In the genomic region with DNA sequence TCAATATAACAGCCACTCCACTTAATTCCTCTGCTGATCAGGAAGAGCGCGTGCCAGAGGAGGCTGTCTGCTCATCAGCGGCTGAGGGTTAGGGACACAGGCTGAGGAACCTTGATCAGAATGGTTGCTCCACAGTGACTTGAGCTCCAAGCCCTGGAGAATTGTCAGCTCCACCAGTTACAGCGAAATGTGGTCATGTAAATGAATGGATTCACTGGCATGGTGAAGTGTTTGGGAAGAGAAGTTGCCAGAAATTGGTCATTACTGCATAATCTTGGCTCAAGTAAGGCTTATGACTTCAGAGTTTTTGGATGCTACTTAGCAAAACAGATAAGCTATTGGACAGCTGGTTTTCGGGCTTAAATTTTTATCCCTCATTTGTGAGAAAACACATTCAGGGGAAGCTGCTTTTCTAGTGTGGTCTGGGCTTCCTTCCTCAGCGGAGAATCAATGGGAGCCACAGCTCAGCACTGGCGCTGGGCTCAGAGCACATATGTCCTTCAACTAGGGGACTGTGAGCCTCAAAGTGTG, we compare ENCODE assay signal across 11 cellular contexts.
A peak's percentile ranks its signal among the peaks of the same experiment; 100 is the strongest.
DNase-seq lines count a peak whose midpoint lies in the region; ATAC-seq and TF ChIP-seq lines count a peak whose summit lies in the region.
"Had no signal": no experiment of that assay in that cellular context is flagged by ENCODE, and none has a peak within 500 bp of the region (broad histone marks: within the 10 kb centered on the region; RNA-seq: fewer than 3 reads in every experiment).

No MANE protein-coding gene starts in this region.

- H3K4me1 Mint-ChIP-seq in CD4-positive, CD25-positive, alpha-beta regulatory T cell = peaks cover 0 to 7% (median 3%) of the 10 kb centered on the region in 4 donors
- H3K4me1 Mint-ChIP-seq in activated CD4-positive, alpha-beta T cell treated with anti-CD3 and anti-CD28 coated beads, Interleukin-2, amount 10 ng/mL, durations not matched to agents 24 days and 14 days = peaks cover 9% of the 10 kb centered on the region

- no peak overlapping the region for H3K27ac ChIP-seq in CD4-positive, CD25-positive, alpha-beta regulatory T cell (ENCODE audit: insufficient read depth, low read length, poor library complexity, severe bottlenecking)
- H3K27ac ChIP-seq in WERI-Rb-1 (peak overlapping the region; percentile 26), rectal smooth muscle tissue (ENCODE audit: low read depth, low read length) (peak overlapping the region; percentile 68)

- no peaks in the 10 kb centered on the region for H3K9me3 ChIP-seq in CD4-positive, CD25-positive, alpha-beta regulatory T cell (ENCODE audit: control insufficient read depth in 2 of 2, low read length in 2 of 2)
- H3K9me3 ChIP-seq in WERI-Rb-1 (ENCODE audit: severe bottlenecking) = no peaks in the 10 kb centered on the region

- TF ChIP-seq CTCF in WERI-Rb-1 (IDR thresholded peaks at IDR 0.05; ENCODE audit: low read depth, low read length) = no peak

- peaks cover 78% of the 10 kb centered on the region for H3K36me3 ChIP-seq in CD4-positive, CD25-positive, alpha-beta regulatory T cell (ENCODE audit: control insufficient read depth, insufficient read depth, low read length)
- H3K36me3 ChIP-seq in WERI-Rb-1 (peaks cover 2% of the 10 kb centered on the region), rectal smooth muscle tissue (ENCODE audit: control insufficient read depth, insufficient read depth, low read length) (peaks cover 13% of the 10 kb centered on the region)

- H3K27ac Mint-ChIP-seq in CD4-positive, CD25-positive, alpha-beta regulatory T cell = peak overlapping the region in 2 of 3 donors; percentile 25 to 69
- no peak overlapping the region for H3K27ac Mint-ChIP-seq in activated CD4-positive, alpha-beta T cell treated with anti-CD3 and anti-CD28 coated beads, Interleukin-2, amount 10 ng/mL, durations not matched to agents 24 days and 14 days

- peaks cover 42% of the 10 kb centered on the region for H3K36me3 Mint-ChIP-seq in CD4-positive, CD25-positive, alpha-beta regulatory T cell
- H3K36me3 Mint-ChIP-seq in activated CD4-positive, alpha-beta T cell treated with anti-CD3 and anti-CD28 coated beads, Interleukin-2, amount 10 ng/mL, durations not matched to agents 24 days and 14 days (ENCODE audit: low read depth) = peaks cover 56% of the 10 kb centered on the region

- intact Hi-C loops in activated CD4-positive, alpha-beta T cell treated with anti-CD3 and anti-CD28 coated beads, Interleukin-2, amount 10 ng/mL, durations not matched to agents 24 days and 14 days (cut with micrococcal nuclease) = no loop called here
- intact Hi-C loops in posterior vena cava (cut with DNase I) = loop anchor here in 1 of 2 donors (10.0 kb wide), 1 partner anchor 65 kb away; no protein-coding TSS in a partner anchor

- no peak overlapping the region for H3K9ac ChIP-seq in rectal smooth muscle tissue (ENCODE audit: low read length)

- no peak for ATAC-seq in CD4-positive, CD25-positive, alpha-beta regulatory T cell (ENCODE audit: low read depth in 2 of 2)
- ATAC-seq: activated T-cell treated with anti-CD3 and anti-CD28 coated beads, Interleukin-2, amount 50 U/mL, for 4 hours had no signal

- no peak overlapping the region for H3K4me3 ChIP-seq in CD4-positive, CD25-positive, alpha-beta regulatory T cell (ENCODE audit: low read depth, low read length)
- H3K4me3 ChIP-seq in WERI-Rb-1 (ENCODE audit: low read depth, low read length) = no peak overlapping the region
- H3K4me3 ChIP-seq in rectal smooth muscle tissue (ENCODE audit: low read length) = no peak overlapping the region

- H3K27me3 ChIP-seq in CD4-positive, CD25-positive, alpha-beta regulatory T cell (ENCODE audit: control insufficient read depth, insufficient read depth, low read length) = no peaks in the 10 kb centered on the region
- H3K27me3 ChIP-seq in WERI-Rb-1 (ENCODE audit: insufficient read depth, low read depth, severe bottlenecking) = no peaks in the 10 kb centered on the region
- H3K27me3 ChIP-seq in rectal smooth muscle tissue (ENCODE audit: control insufficient read depth, insufficient read depth, low read length) = no peaks in the 10 kb centered on the region

- DNase-seq in CD4-positive, CD25-positive, alpha-beta regulatory T cell = no peak
- DNase-seq in WERI-Rb-1 (no peak), globus pallidus (ENCODE audit: low spot score) (peak; percentile 58), H4 (ENCODE audit: low spot score) (no peak), posterior vena cava (ENCODE audit: low spot score) (no peak)
- no peak for DNase-seq in activated CD4-positive, alpha-beta T cell treated with anti-CD3 and anti-CD28 coated beads for 4 hours
- DNase-seq in activated CD4-positive, alpha-beta T cell treated with anti-CD3 and anti-CD28 coated beads, Interleukin-2, amount 10 ng/mL, durations not matched to agents 24 days and 14 days = no peak
- DNase-seq: activated T-cell treated with anti-CD3 and anti-CD28 coated beads, Interleukin-2, amount 50 U/mL, for 4 hours; DMS153; NCI-H1694 had no signal

- no peaks in the 10 kb centered on the region for H3K4me1 ChIP-seq in CD4-positive, CD25-positive, alpha-beta regulatory T cell (ENCODE audit: control insufficient read depth, insufficient read depth, low read length, poor library complexity, severe bottlenecking)
- H3K4me1 ChIP-seq in rectal smooth muscle tissue (ENCODE audit: control insufficient read depth, insufficient read depth, low read length) = peaks cover 29% of the 10 kb centered on the region

- H3K27me3 Mint-ChIP-seq in CD4-positive, CD25-positive, alpha-beta regulatory T cell = no peaks in the 10 kb centered on the region
- H3K27me3 Mint-ChIP-seq in activated CD4-positive, alpha-beta T cell treated with anti-CD3 and anti-CD28 coated beads, Interleukin-2, amount 10 ng/mL, durations not matched to agents 24 days and 14 days = no peaks in the 10 kb centered on the region

- H3K4me3 Mint-ChIP-seq in CD4-positive, CD25-positive, alpha-beta regulatory T cell = no peak overlapping the region
- H3K4me3 Mint-ChIP-seq in activated CD4-positive, alpha-beta T cell treated with anti-CD3 and anti-CD28 coated beads, Interleukin-2, amount 10 ng/mL, durations not matched to agents 24 days and 14 days = no peak overlapping the region
- H3K4me3 Mint-ChIP-seq: activated T-cell treated with anti-CD3 and anti-CD28 coated beads, Interleukin-2, amount 50 U/mL, for 4 hours had no signal

- H3K9me3 Mint-ChIP-seq in CD4-positive, CD25-positive, alpha-beta regulatory T cell = no peaks in the 10 kb centered on the region
- no peaks in the 10 kb centered on the region for H3K9me3 Mint-ChIP-seq in activated CD4-positive, alpha-beta T cell treated with anti-CD3 and anti-CD28 coated beads, Interleukin-2, amount 10 ng/mL, durations not matched to agents 24 days and 14 days
- H3K9me3 Mint-ChIP-seq: activated T-cell treated with anti-CD3 and anti-CD28 coated beads, Interleukin-2, amount 50 U/mL, for 4 hours had no signal
